In the genomic region with DNA sequence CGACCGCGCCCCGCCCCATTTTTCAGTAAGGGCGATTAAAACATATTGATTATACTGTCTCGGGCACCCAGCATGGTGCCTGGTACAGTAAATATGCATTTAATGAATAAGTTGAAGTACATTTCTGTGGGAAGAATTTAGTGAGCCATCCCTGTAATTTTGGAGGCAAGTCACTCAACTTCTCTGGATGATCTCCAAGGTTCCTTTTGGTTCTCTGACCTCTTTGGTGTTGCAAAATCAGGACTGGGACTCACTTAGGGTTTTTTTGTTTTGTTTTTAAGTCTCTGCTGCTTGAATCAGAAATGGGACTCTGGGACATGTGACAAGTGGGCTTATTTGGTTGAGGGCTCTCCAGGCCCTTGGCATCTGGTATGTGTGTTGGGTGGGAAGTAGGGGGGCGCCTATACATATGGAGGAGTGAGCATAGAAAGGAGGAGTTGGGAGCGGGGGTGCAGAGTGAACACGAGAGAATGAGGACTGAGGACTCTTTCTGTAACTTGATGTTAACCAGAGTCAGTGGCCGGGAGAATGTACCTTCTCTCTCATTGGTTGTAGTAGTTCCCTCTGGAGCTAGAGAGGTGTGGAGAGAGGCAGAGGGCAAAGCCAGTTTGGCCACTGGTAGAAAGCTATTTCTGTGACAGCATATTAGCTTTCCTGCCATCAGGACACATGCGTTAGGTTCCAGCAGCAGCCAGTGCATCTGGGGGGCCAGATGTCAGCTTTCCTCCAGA, we compare ENCODE assay signal across 8 cellular contexts. TPM values are rescaled to one million over a fixed set of nuclear protein-coding genes. Genes with fewer than 3 reads are reported as not detected.
DNase-seq lines count a peak whose midpoint lies in the region; ATAC-seq and TF ChIP-seq lines count a peak whose summit lies in the region.

No MANE protein-coding gene starts in this region.

- WGBS in HUES64: 37% methylated on average over 11 of the region's 11 CpGs

- H3K27me3 ChIP-seq in HUES64 (ENCODE audit: insufficient read depth, low read length) (peaks cover 71% of the 10 kb centered on the region), mucosa of stomach (ENCODE audit: control insufficient read depth, insufficient read depth, low read length) (no peaks in the 10 kb centered on the region)

- H3K27ac ChIP-seq in HUES64 (ENCODE audit: low read depth, low read length): no peak overlapping the region

- DNase-seq in AG09319 (ENCODE audit: extremely low read depth, low read depth): no peak
- DNase-seq in choroid plexus epithelial cell (ENCODE audit: low read depth): peak; percentile 67
- DNase-seq in stimulated activated naive CD4-positive, alpha-beta T cell treated with Interleukin-2 at 50 U/mL for 16 hours (lab: John Stamatoyannopoulos, UW): no peak
- no peak for DNase-seq in NCI-H748 treated with DMSO at 0.1 percent for 48 hours (lab: John Stamatoyannopoulos, UW)

- no peak overlapping the region for H3K9ac ChIP-seq in HUES64 (ENCODE audit: low read depth, low read length)
- peak overlapping the region; percentile 86 for H3K9ac ChIP-seq in mucosa of stomach (ENCODE audit: low read length)

- ATAC-seq in GM21529 (IDR thresholded peaks at IDR 0.05; ENCODE audit: unreplicated experiment) (no peak), HG02642 (IDR thresholded peaks at IDR 0.05; ENCODE audit: poor library complexity, unreplicated experiment) (no peak)

- no peaks in the 10 kb centered on the region for H3K9me3 ChIP-seq in HUES64 (ENCODE audit: insufficient read depth, low read depth, low read length)
- no peaks in the 10 kb centered on the region for H3K9me3 ChIP-seq in mucosa of stomach (ENCODE audit: control insufficient read depth, low read length)

- TF ChIP-seq CTCF in AG09319 (IDR thresholded peaks at IDR 0.05; ENCODE audit: low read depth, low read length): 0 out of 2 replicates have a peak, but pooled peaks have one; percentile 1
- TF ChIP-seq CTCF in choroid plexus epithelial cell (conservative IDR thresholded peaks at IDR 0.05; ENCODE audit: low read depth, low read length): no peak

- H3K4me3 ChIP-seq in HUES64 (ENCODE audit: low read length) (peak overlapping the region; percentile 87), choroid plexus epithelial cell (ENCODE audit: low read depth, low read length) (peak overlapping the region; percentile 89), mucosa of stomach (ENCODE audit: low read length) (peak overlapping the region; percentile 88)

- H3K4me1 ChIP-seq in HUES64 (ENCODE audit: insufficient read depth, low read length) (peaks cover 47% of the 10 kb centered on the region), mucosa of stomach (ENCODE audit: control insufficient read depth, insufficient read depth, low read length) (peaks cover 18% of the 10 kb centered on the region)

- H3K36me3 ChIP-seq in HUES64 (ENCODE audit: insufficient read depth, low read length) (no peaks in the 10 kb centered on the region), mucosa of stomach (ENCODE audit: control insufficient read depth, insufficient read depth, low read length) (no peaks in the 10 kb centered on the region)

RNA-seq across cellular contexts. Expression of a gene that starts 1.9 kb away (rescaled TPM):
- 2.7 TPM for polyA plus RNA-seq in HUES64 (2013, experiment 1 of 2)
- polyA plus RNA-seq in HUES64 (2013, experiment 2 of 2): 3.5 TPM

RNA-seq across cellular contexts. Expression of a gene that starts 49.8 kb away (rescaled TPM):
- 6.1 TPM for polyA plus RNA-seq in HUES64 (2013, experiment 1 of 2)
- 6.5 TPM for polyA plus RNA-seq in HUES64 (2013, experiment 2 of 2)
